In genomic region chrX:45352588-45352987, GRCh38 we compare ENCODE assay signal across 23 cellular contexts.
A peak's percentile ranks its signal among the peaks of the same experiment; 100 is the strongest.
DNase-seq lines count a peak whose midpoint lies in the region; ATAC-seq and TF ChIP-seq lines count a peak whose summit lies in the region.
"Had no signal": no experiment of that assay in that cellular context is flagged by ENCODE, and none has a peak within 500 bp of the region (broad histone marks: within the 10 kb centered on the region; RNA-seq: fewer than 3 reads in every experiment).

No MANE protein-coding gene starts in this region.

- no peaks in the 10 kb centered on the region for H3K4me1 Mint-ChIP-seq in WTC11
- H3K4me1 Mint-ChIP-seq: CD4-positive, alpha-beta memory T cell had no signal

- no peaks in the 10 kb centered on the region for H3K27me3 Mint-ChIP-seq in WTC11 (ENCODE audit: low read depth)
- H3K27me3 Mint-ChIP-seq: CD4-positive, alpha-beta memory T cell had no signal

- H3K9me3 Mint-ChIP-seq in WTC11 = peaks cover 34% of the 10 kb centered on the region

- no peaks in the 10 kb centered on the region for H3K27me3 ChIP-seq in osteoblast (ENCODE audit: insufficient read depth, low read length)
- H3K27me3 ChIP-seq: MG63 had no signal

- POLR2A ChIA-PET in WTC11 (lab: Charles Lee) = no interaction called here

- H3K4me2 ChIP-seq in osteoblast (ENCODE audit: insufficient read depth, low read length) = no peak overlapping the region

- no peaks in the 10 kb centered on the region for H3K79me2 ChIP-seq in osteoblast (ENCODE audit: insufficient read depth, low read length)

- no peaks in the 10 kb centered on the region for H3K36me3 ChIP-seq in osteoblast (ENCODE audit: insufficient read depth, low read length)

- peaks cover 16% of the 10 kb centered on the region for H3K4me1 ChIP-seq in osteoblast (ENCODE audit: insufficient read depth, low read length)

- H4K20me1 ChIP-seq in osteoblast (ENCODE audit: insufficient read depth, low read length) = no peaks in the 10 kb centered on the region

- no peak overlapping the region for H3K27ac Mint-ChIP-seq in WTC11
- H3K27ac Mint-ChIP-seq: CD4-positive, alpha-beta memory T cell had no signal

- H3K4me3 ChIP-seq in osteoblast (ENCODE audit: insufficient read depth, low read length) = no peak overlapping the region
- H3K4me3 ChIP-seq: GM12878, MG63 had no signal

- CTCF ChIA-PET in WTC11 (lab: Charles Lee) = no interaction called here

- H3K9me3 ChIP-seq in osteoblast (ENCODE audit: low read depth, low read length) = peaks cover 2% of the 10 kb centered on the region

- no peak overlapping the region for H3K4me3 Mint-ChIP-seq in WTC11
- H3K4me3 Mint-ChIP-seq: CD4-positive, alpha-beta memory T cell had no signal

- ATAC-seq in SK-N-SH treated with all-trans-retinoic acid at 6 μM for 48 hours (peak; percentile 28), WTC11 (no peak), GM19328 (IDR thresholded peaks at IDR 0.05; ENCODE audit: unreplicated experiment) (no peak)
- ATAC-seq: GM12878, PC-3 had no signal

- no peak overlapping the region for H2AFZ ChIP-seq in osteoblast (ENCODE audit: low read length)

- DNase-seq in AG20443 (ENCODE audit: low spot score) (peak; percentile 8), fibroblast of peridontal ligament (ENCODE audit: extremely low read depth) (peak; percentile 43), osteoblast (ENCODE audit: insufficient read length, low spot score, missing footprints) (no peak), WTC11 (ENCODE audit: low spot score) (no peak), epidermal melanocyte (ENCODE audit: insufficient read length, low spot score) (no peak)
- DNase-seq in activated effector memory CD4-positive, alpha-beta T cell treated with anti-CD3 and anti-CD28 coated beads, Interleukin-2, amount 50 U/mL, for 16 hours = no peak
- DNase-seq: C1 segment of cervical spinal cord; CD4-positive, alpha-beta memory T cell; COR-L47; EL; GDM1; KG1; MG63; NCI-H1105 treated with DMSO at 0.1 percent for 48 hours; NCI-H146; NCI-H2029; NCI-H446; NCI-H524 treated with DMSO at 0.1 percent for 48 hours; NCI-H774; PC-3 had no signal

- H3K27ac ChIP-seq in osteoblast (ENCODE audit: low read depth, low read length) = peak overlapping the region; percentile 21

- TF ChIP-seq CTCF in osteoblast (IDR thresholded peaks at IDR 0.05; ENCODE audit: extremely low read depth, low read depth, low read length) = no peak
- no peak for TF ChIP-seq CTCF in WTC11 (IDR thresholded peaks at IDR 0.05)

- H3K36me3 Mint-ChIP-seq in WTC11 = peaks cover 14% of the 10 kb centered on the region
- H3K36me3 Mint-ChIP-seq: CD4-positive, alpha-beta memory T cell had no signal

TF ChIP-seq in SK-N-SH treated with all-trans-retinoic acid at 6 μM for 48 hours, 23 proteins besides CTCF, POLR2A, EP300 and RAD21:
- TF ChIP-seq PPARA (CRISPR knock-in tag; IDR thresholded peaks at IDR 0.05; ENCODE audit: borderline replicate concordance) = no peak
- TF ChIP-seq ZFP30 (CRISPR knock-in tag; IDR thresholded peaks at IDR 0.05) = no peak
- no peak for TF ChIP-seq ZNF8 (CRISPR knock-in tag; IDR thresholded peaks at IDR 0.05)
- TF ChIP-seq BACH2 (CRISPR knock-in tag; IDR thresholded peaks at IDR 0.05; ENCODE audit: borderline replicate concordance) = no peak

TF ChIP-seq in WTC11, 78 proteins besides CTCF, POLR2A, EP300 and RAD21:
- TF ChIP-seq, protein P1, sequence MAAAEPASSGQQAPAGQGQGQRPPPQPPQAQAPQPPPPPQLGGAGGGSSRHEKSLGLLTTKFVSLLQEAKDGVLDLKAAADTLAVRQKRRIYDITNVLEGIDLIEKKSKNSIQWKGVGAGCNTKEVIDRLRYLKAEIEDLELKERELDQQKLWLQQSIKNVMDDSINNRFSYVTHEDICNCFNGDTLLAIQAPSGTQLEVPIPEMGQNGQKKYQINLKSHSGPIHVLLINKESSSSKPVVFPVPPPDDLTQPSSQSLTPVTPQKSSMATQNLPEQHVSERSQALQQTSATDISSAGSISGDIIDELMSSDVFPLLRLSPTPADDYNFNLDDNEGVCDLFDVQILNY (CRISPR knock-in tag; IDR thresholded peaks at IDR 0.05) = no peak
- TF ChIP-seq ZNF232 (CRISPR knock-in tag; IDR thresholded peaks at IDR 0.05) (no peak), JUN (CRISPR knock-in tag; IDR thresholded peaks at IDR 0.05) (no peak), ZNF317 (CRISPR knock-in tag; IDR thresholded peaks at IDR 0.05; ENCODE audit: borderline replicate concordance, low read depth) (no peak), E2F4 (CRISPR knock-in tag; IDR thresholded peaks at IDR 0.05; ENCODE audit: borderline replicate concordance, low read depth) (no peak), ATF6 (CRISPR knock-in tag; IDR thresholded peaks at IDR 0.05) (no peak), NR1H2 (CRISPR knock-in tag; IDR thresholded peaks at IDR 0.05) (no peak), KAT7 (CRISPR knock-in tag; IDR thresholded peaks at IDR 0.05; ENCODE audit: borderline replicate concordance) (no peak)
- TF ChIP-seq, protein P2, sequence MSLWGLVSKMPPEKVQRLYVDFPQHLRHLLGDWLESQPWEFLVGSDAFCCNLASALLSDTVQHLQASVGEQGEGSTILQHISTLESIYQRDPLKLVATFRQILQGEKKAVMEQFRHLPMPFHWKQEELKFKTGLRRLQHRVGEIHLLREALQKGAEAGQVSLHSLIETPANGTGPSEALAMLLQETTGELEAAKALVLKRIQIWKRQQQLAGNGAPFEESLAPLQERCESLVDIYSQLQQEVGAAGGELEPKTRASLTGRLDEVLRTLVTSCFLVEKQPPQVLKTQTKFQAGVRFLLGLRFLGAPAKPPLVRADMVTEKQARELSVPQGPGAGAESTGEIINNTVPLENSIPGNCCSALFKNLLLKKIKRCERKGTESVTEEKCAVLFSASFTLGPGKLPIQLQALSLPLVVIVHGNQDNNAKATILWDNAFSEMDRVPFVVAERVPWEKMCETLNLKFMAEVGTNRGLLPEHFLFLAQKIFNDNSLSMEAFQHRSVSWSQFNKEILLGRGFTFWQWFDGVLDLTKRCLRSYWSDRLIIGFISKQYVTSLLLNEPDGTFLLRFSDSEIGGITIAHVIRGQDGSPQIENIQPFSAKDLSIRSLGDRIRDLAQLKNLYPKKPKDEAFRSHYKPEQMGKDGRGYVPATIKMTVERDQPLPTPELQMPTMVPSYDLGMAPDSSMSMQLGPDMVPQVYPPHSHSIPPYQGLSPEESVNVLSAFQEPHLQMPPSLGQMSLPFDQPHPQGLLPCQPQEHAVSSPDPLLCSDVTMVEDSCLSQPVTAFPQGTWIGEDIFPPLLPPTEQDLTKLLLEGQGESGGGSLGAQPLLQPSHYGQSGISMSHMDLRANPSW (CRISPR knock-in tag; conservative IDR thresholded peaks at IDR 0.05; ENCODE audit: low read depth) = no peak
TF ChIP-seq in WTC11: peak in this region for 0.

Comparison
In these comparisons a context has a peak if more than half of its experiments do, and no peak if none do; other contexts are left out.
1. DNase-seq: peak in AG20443 (single experiment) and fibroblast of peridontal ligament (single experiment); none in osteoblast (single experiment), WTC11 (single experiment), activated effector memory CD4-positive, alpha-beta T cell treated with anti-CD3 and anti-CD28 coated beads, Interleukin-2, amount 50 U/mL, for 16 hours (single experiment) and epidermal melanocyte (single experiment).